In genomic region chr20:33719989-33720709, GRCh38 we compare ENCODE assay signal across 8 cellular contexts. TPM values are rescaled to one million over a fixed set of nuclear protein-coding genes. Genes with fewer than 3 reads are reported as not detected.
DNase-seq lines count a peak whose midpoint lies in the region; ATAC-seq, FAIRE-seq and TF ChIP-seq lines count a peak whose summit lies in the region.

PXMP4 (minus strand) TSS chr20:33720310; CDS start chr20:33720207, 103 bp downstream.

- H3K79me2 ChIP-seq in H1 (ENCODE audit: control insufficient read depth in 1 of 2, insufficient read depth in 2 of 2, low read length in 2 of 2) = no peaks in the 10 kb centered on the region

- no peak within 1 kb of the TSS for H3K14ac ChIP-seq in H1 (ENCODE audit: insufficient read length)

- H3K36me3 ChIP-seq in CD4-positive, alpha-beta memory T cell (ENCODE audit: insufficient read depth, low read length) = no peaks in the 10 kb centered on the region
- no peaks in the 10 kb centered on the region for H3K36me3 ChIP-seq in H1 (ENCODE audit: control insufficient read depth in 2 of 4, insufficient read depth in 4 of 4, low read length in 3 of 4)

- peaks cover 0 to 8% (median 0%) of the 10 kb centered on the region in 8 donors for H3K9me3 Mint-ChIP-seq in CD4-positive, alpha-beta memory T cell
- peaks cover 2% of the 10 kb centered on the region for H3K9me3 Mint-ChIP-seq in memory B cell

- intact Hi-C loops in CD4-positive, alpha-beta memory T cell (cut with micrococcal nuclease) = loop anchor here (1.0 kb wide), 4 partner anchors 12 to 231 kb away; partner anchors contain the start of genes CHMP4B and E2F1

- H3K79me1 ChIP-seq in H1 (ENCODE audit: low read depth, low read length) = no peaks in the 10 kb centered on the region

- H3K9me3 ChIP-seq in CD4-positive, alpha-beta memory T cell (ENCODE audit: control insufficient read depth in 1 of 2, low read length in 2 of 2) = no peaks in the 10 kb centered on the region
- H3K9me3 ChIP-seq in H1 (ENCODE audit: insufficient read depth in 2 of 2, low read depth in 1 of 2, low read length in 1 of 2) = no peaks in the 10 kb centered on the region

- peak within 1 kb of the TSS; percentile 47 for H2AFZ ChIP-seq in H1 (ENCODE audit: low read length)

- no peaks in the 10 kb centered on the region for H3K27me3 Mint-ChIP-seq in CD4-positive, alpha-beta memory T cell
- H3K27me3 Mint-ChIP-seq in memory B cell = no peaks in the 10 kb centered on the region

- peak within 1 kb of the TSS; percentile 86 to 97 (median 90) for H3K4me3 Mint-ChIP-seq in CD4-positive, alpha-beta memory T cell
- peak within 1 kb of the TSS; percentile 93 for H3K4me3 Mint-ChIP-seq in memory B cell

- peaks cover 15% of the 10 kb centered on the region for H3K4me1 ChIP-seq in CD4-positive, alpha-beta memory T cell (ENCODE audit: insufficient read depth, low read length)
- no peaks in the 10 kb centered on the region; a peak in 1 of 7 replicates for H3K4me1 ChIP-seq in H1 (replicated peaks in 1 of 4; ENCODE audit: control insufficient read depth in 3 of 4, insufficient read depth in 4 of 4, low read length in 3 of 4)

- ATAC-seq in GM19463 (IDR thresholded peaks at IDR 0.05; ENCODE audit: unreplicated experiment) (peak; percentile 92), memory B cell (ENCODE audit: low read depth) (peak; percentile 95)

- CTCF ChIA-PET in CD4-positive, alpha-beta memory T cell (lab: Charles Lee; ENCODE audit: partially characterized antibody) = interaction anchor here (1.0 to 1.9 kb wide), 4 partner anchors 12 to 230 kb away, joined by 3 to 9 read pairs (median 4); partner anchors contain the start of genes ACTL10, CBFA2T2 and ZNF341
- CTCF ChIA-PET in H1 (lab: Charles Lee; ENCODE audit: partially characterized antibody) = interaction anchor here (1.0 to 1.4 kb wide), 2 partner anchors 22 to 25 kb away, joined by 3 to 5 read pairs; no protein-coding TSS in a partner anchor

- peak within 1 kb of the TSS; percentile 67 for H3K4ac ChIP-seq in H1 (replicated peaks; ENCODE audit: insufficient read length, low read depth, low read length)

- H3K27me3 ChIP-seq in CD4-positive, alpha-beta memory T cell (ENCODE audit: insufficient read depth, low read length) = no peaks in the 10 kb centered on the region
- H3K27me3 ChIP-seq in HL-60 (ENCODE audit: insufficient read depth, poor library complexity, severe bottlenecking) = no peaks in the 10 kb centered on the region
- no peaks in the 10 kb centered on the region for H3K27me3 ChIP-seq in H1 (replicated peaks in 1 of 4; ENCODE audit: control insufficient read depth in 3 of 4, extremely low read depth in 1 of 4, insufficient read depth in 3 of 4, low read length in 3 of 4)

- 0 out of 2 replicates have a peak within 1 kb of the TSS, but pooled peaks have one; percentile 53 for H2AK5ac ChIP-seq in H1 (ENCODE audit: low read depth, low read length)

- peak; percentile 90 to 96 (median 94) for DNase-seq in CD4-positive, alpha-beta memory T cell
- DNase-seq in HL-60 (ENCODE audit: low read depth in 1 of 2, low spot score in 1 of 2) (peak; percentile 97 to 99), NK-92 (lab: John Stamatoyannopoulos, UW; ENCODE audit: unreplicated experiment) (peak; percentile 38), H1 (ENCODE audit: low read depth in 1 of 2, low spot score in 2 of 2) (peak; percentile 57 to 73), memory B cell (ENCODE audit: low spot score in 2 of 2) (peak; percentile 69 to 84)
- DNase-seq in activated CD8-positive, alpha-beta memory T cell treated with anti-CD3 and anti-CD28 coated beads for 48 hours (ENCODE audit: low read depth in 2 of 3, low spot score in 2 of 3) = peak; percentile 43 to 67 (median 66)
- DNase-seq in stimulated activated CD8-positive, alpha-beta memory T cell treated with anti-CD3 and anti-CD28 coated beads, Interleukin-12 subunit alpha, Interleukin-12 subunit beta, amount 100 ng/mL, for 24 hours (ENCODE audit: extremely low read depth) = peak; percentile 63

- H2BK12ac ChIP-seq in H1 (ENCODE audit: low read depth, low read length) = peak within 1 kb of the TSS; percentile 39; the same call in 1 of the 2 replicates

- peak within 1 kb of the TSS; percentile 69 for H3K4me2 ChIP-seq in H1 (ENCODE audit: insufficient read depth in 1 of 2, low read depth in 2 of 2, low read length in 2 of 2)

- H4K8ac ChIP-seq in H1 (ENCODE audit: extremely low read depth, insufficient read depth, low read length) = no peak within 1 kb of the TSS; the same call in 1 of the 2 replicates

- H3K23ac ChIP-seq in H1 (ENCODE audit: insufficient read length) = no peak within 1 kb of the TSS

- peaks cover 0 to 12% of the 10 kb centered on the region in 2 donors for H3K36me3 Mint-ChIP-seq in CD4-positive, alpha-beta memory T cell
- peaks cover 6% of the 10 kb centered on the region for H3K36me3 Mint-ChIP-seq in memory B cell

- H3K9ac ChIP-seq in H1 (replicated peaks in 1 of 4; ENCODE audit: extremely low read depth in 1 of 4, low read depth in 3 of 4, low read length in 3 of 4) = no peak within 1 kb of the TSS

- no peak within 1 kb of the TSS for H2BK20ac ChIP-seq in H1 (ENCODE audit: low read length)

- POLR2A ChIA-PET in CD4-positive, alpha-beta memory T cell (lab: Charles Lee; ENCODE audit: partially characterized antibody) = interaction anchor here (0.6 to 3.2 kb wide), 24 partner anchors 10 to 392 kb away, joined by 3 to 55 read pairs (median 4); partner anchors contain the start of genes ACTL10, CBFA2T2, E2F1 and EIF2S2
- POLR2A ChIA-PET in H1 (lab: Charles Lee; ENCODE audit: partially characterized antibody) = interaction anchor here (0.7 to 1.9 kb wide), 13 partner anchors 9 to 53 kb away, joined by 3 to 8 read pairs (median 4); partner anchors contain the start of gene ACTL10

- TF ChIP-seq EP300 in H1 (IDR thresholded peaks at IDR 0.05; ENCODE audit: borderline replicate concordance in 1 of 2, low read depth in 2 of 2, low read length in 2 of 2) = no peak

- no peak within 1 kb of the TSS for H2BK120ac ChIP-seq in H1 (replicated peaks; ENCODE audit: low read depth, low read length)

- peak within 1 kb of the TSS; percentile 92 for H2BK15ac ChIP-seq in H1 (ENCODE audit: low read length)

- no peak within 1 kb of the TSS for H2BK5ac ChIP-seq in H1 (ENCODE audit: low read depth, low read length)

- peak within 1 kb of the TSS; percentile 67 for H3K27ac ChIP-seq in CD4-positive, alpha-beta memory T cell (ENCODE audit: low read depth, low read length)
- H3K27ac ChIP-seq in HL-60 (replicated peaks) = peak within 1 kb of the TSS; percentile 72
- no peak within 1 kb of the TSS for H3K27ac ChIP-seq in H1 (ENCODE audit: low read depth, low read length)

- no peaks in the 10 kb centered on the region for H4K20me1 ChIP-seq in H1 (replicated peaks in 1 of 2; ENCODE audit: control insufficient read depth in 1 of 2, insufficient read depth in 2 of 2, low read length in 2 of 2)

- H3K56ac ChIP-seq in H1 (replicated peaks; ENCODE audit: insufficient read length, low read depth, low read length) = no peak within 1 kb of the TSS

- H4K5ac ChIP-seq in H1 (ENCODE audit: insufficient read length, low read depth, low read length) = no peak within 1 kb of the TSS

- no peak within 1 kb of the TSS for H3K18ac ChIP-seq in H1 (ENCODE audit: extremely low read depth, low read length)

- TF ChIP-seq CTCF in HL-60 (IDR thresholded peaks at IDR 0.05; ENCODE audit: insufficient read depth, low read length) (no peak), H1 (IDR thresholded peaks at IDR 0.05; ENCODE audit: control extremely low read depth in 1 of 3, insufficient read depth in 1 of 3, low read depth in 1 of 3, low read length in 3 of 3) (no peak)

- H3K27ac Mint-ChIP-seq in CD4-positive, alpha-beta memory T cell = peak within 1 kb of the TSS; percentile 81 to 98 (median 92)
- H3K27ac Mint-ChIP-seq in memory B cell = peak within 1 kb of the TSS; percentile 89

- FAIRE-seq in H1 (lab: Jason Lieb, UNC) = peak; percentile 45

- TF ChIP-seq RAD21 in H1 (IDR thresholded peaks at IDR 0.05 in 1 of 2, conservative IDR thresholded peaks at IDR 0.05 in 1 of 2; ENCODE audit: low read depth in 2 of 2, low read length in 2 of 2) = no peak

- H4K91ac ChIP-seq in H1 (replicated peaks; ENCODE audit: insufficient read length, low read length) = no peak within 1 kb of the TSS

- TF ChIP-seq POLR2A in H1 (IDR thresholded peaks at IDR 0.05; ENCODE audit: control extremely low read depth in 1 of 2, low read depth in 2 of 2, low read length in 2 of 2) = no peak

- H3K4me3 ChIP-seq in CD4-positive, alpha-beta memory T cell (ENCODE audit: low read length in 2 of 2) = peak within 1 kb of the TSS; percentile 25 to 88
- peak within 1 kb of the TSS; percentile 54 for H3K4me3 ChIP-seq in HL-60 (replicated peaks; ENCODE audit: insufficient read depth, low read length)
- peak within 1 kb of the TSS; percentile 45 to 63 (median 54) for H3K4me3 ChIP-seq in H1 (ENCODE audit: extremely low read depth in 1 of 4, insufficient read depth in 2 of 4, low read depth in 3 of 4, low read length in 4 of 4)

- WGBS in H1 (ENCODE audit: extremely low coverage in 1 of 2, insufficient coverage in 1 of 2, insufficient read length in 1 of 2, insufficient replicate concordance in 2 of 2, low coverage in 1 of 2, low lambda C conversion rate in 2 of 2, missing lambda C conversion rate in 1 of 2), 2 experiments = 45% methylated on average over 44 of the region's 46 CpGs; no CpG with 5 or more reads in 1 of the 2 experiments

- H3K4me1 Mint-ChIP-seq in CD4-positive, alpha-beta memory T cell = peaks cover 18 to 40% (median 23%) of the 10 kb centered on the region in 4 donors
- peaks cover 14% of the 10 kb centered on the region for H3K4me1 Mint-ChIP-seq in memory B cell

- H3K23me2 ChIP-seq in H1 (ENCODE audit: low read depth, low read length) = peaks cover 6% of the 10 kb centered on the region

TF ChIP-seq in H1, 55 proteins besides CTCF, POLR2A, EP300 and RAD21 (continues in another document):
- no peak for TF ChIP-seq FOSL1 (IDR thresholded peaks at IDR 0.05; ENCODE audit: insufficient read depth, low read depth, low read length)
- TF ChIP-seq SUZ12 (IDR thresholded peaks at IDR 0.05; ENCODE audit: low read length) = no peak
- TF ChIP-seq TAF1 (IDR thresholded peaks at IDR 0.05; ENCODE audit: low read depth, low read length) = no peak
- no peak for TF ChIP-seq CBX5 (IDR thresholded peaks at IDR 0.05; ENCODE audit: low read depth, low read length)
- peak; percentile 39; the same call in 1 of the 2 replicates for TF ChIP-seq BACH1 (IDR thresholded peaks at IDR 0.05; ENCODE audit: low read length)

RNA-seq across cellular contexts. Expression of gene PXMP4, which starts in this region (rescaled TPM):
- total RNA-seq in CD4-positive, alpha-beta memory T cell = 10 to 100 TPM; 15.7 to 16.3 TPM
- polyA plus RNA-seq in CD4-positive, alpha-beta memory T cell = 10 to 100 TPM in 1 of 2 donors, 1 to 10 TPM in 1; 6.3 to 16.4 TPM
- total RNA-seq in H1 (2021; fragmentation: NEBNext Ultra II Directional; extraction: Animal tissue kit (Norgen Biotek cat#: 25700)) = 3.3 and 4.1 TPM in 2 replicates
- 3.4 and 5.5 TPM in 2 replicates for polyA plus RNA-seq in H1 (2011; rRNA removed)
- polyA plus RNA-seq in H1 (2011; cell fraction: cytosol; rRNA removed) = 3.4 TPM
- 3.8 TPM for polyA plus RNA-seq in H1 (2011; cell fraction: nucleus; rRNA removed)
- 1.6 to 3.5 TPM (median 2.6 TPM) in 4 replicates for polyA plus RNA-seq in H1 (2012, experiment 1 of 2)
- polyA plus RNA-seq in H1 (2012, experiment 2 of 2) = 1.7 TPM
- polyA plus RNA-seq in H1 (2013, experiment 1 of 2) = 3.2 TPM
- polyA plus RNA-seq in H1 (2013, experiment 2 of 2) = 3.3 TPM
- 3.6 and 4.1 TPM in 2 replicates for polyA minus RNA-seq in H1 (2011; rRNA and poly(A)+ RNA removed)
- 1.4 TPM for polyA minus RNA-seq in H1 (2011; cell fraction: cytosol; rRNA and poly(A)+ RNA removed)
- polyA minus RNA-seq in H1 (2011; cell fraction: nucleus; rRNA and poly(A)+ RNA removed) = 1.1 TPM

Comparison
In these comparisons a context has a peak if more than half of its experiments do, and no peak if none do; other contexts are left out.
1. DNase-seq: peak in every context shown above with its lines; median percentile 98 in HL-60; 94 in CD4-positive, alpha-beta memory T cell; 76 in memory B cell; 66 in activated CD8-positive, alpha-beta memory T cell treated with anti-CD3 and anti-CD28 coated beads for 48 hours; 65 in H1; 63 in stimulated activated CD8-positive, alpha-beta memory T cell treated with anti-CD3 and anti-CD28 coated beads, Interleukin-12 subunit alpha, Interleukin-12 subunit beta, amount 100 ng/mL, for 24 hours; 38 in NK-92.